In the genomic region with DNA sequence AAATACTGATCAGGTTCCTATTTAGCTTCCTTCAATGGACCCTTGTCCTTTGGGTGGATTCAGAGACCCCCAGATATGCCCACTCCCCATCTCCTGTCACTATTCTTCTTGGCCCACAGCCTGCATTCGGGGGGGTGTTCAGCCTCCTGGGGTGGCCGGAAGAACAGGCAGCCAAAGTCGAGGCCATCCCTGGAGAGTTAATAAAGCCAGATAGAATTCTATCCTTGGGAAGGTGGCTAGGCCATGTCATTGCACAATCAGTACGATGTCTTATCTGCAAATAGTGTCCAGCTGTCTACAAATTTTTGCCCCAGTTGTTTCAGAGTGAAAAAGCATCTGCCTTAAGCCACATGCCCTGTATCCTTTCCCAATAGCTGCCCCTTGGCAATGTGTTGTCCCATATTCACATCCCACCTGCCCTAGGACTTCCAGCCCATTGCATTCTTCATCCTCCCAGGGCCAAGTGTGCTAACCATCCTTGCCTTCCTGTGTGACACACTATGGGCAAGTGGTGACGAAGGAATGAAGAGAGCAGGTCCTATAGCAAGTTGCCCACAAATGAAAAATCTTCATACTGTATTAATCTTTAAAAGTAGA, we compare ENCODE assay signal across 18 cellular contexts. TPM values are rescaled to one million over a fixed set of nuclear protein-coding genes. Genes with fewer than 3 reads are reported as not detected.
DNase-seq lines count a peak whose midpoint lies in the region; ATAC-seq, FAIRE-seq and TF ChIP-seq lines count a peak whose summit lies in the region.
"Had no signal": no experiment of that assay in that cellular context is flagged by ENCODE, and none has a peak within 500 bp of the region (broad histone marks: within the 10 kb centered on the region; RNA-seq: fewer than 3 reads in every experiment).

No MANE protein-coding gene starts in this region.

- H3K4me2 ChIP-seq in A549 (no peak overlapping the region), K562 (ENCODE audit: insufficient read depth, low read length) (no peak overlapping the region), trophoblast cell (ENCODE audit: low read length) (no peak overlapping the region), GM23338 (no peak overlapping the region)
- H3K4me2 ChIP-seq: BLaER1 had no signal

- no peak overlapping the region for H4K8ac ChIP-seq in trophoblast cell (ENCODE audit: low read depth, low read length)

- H3K4me3 ChIP-seq in left ventricle myocardium inferior (no peak overlapping the region), A549 (no peak overlapping the region), K562 (no peak overlapping the region), trophoblast cell (ENCODE audit: low read depth, low read length) (no peak overlapping the region), GM23338 (no peak overlapping the region)
- H3K4me3 ChIP-seq: BLaER1, HAP-1 had no signal

- H3K14ac ChIP-seq in trophoblast cell (ENCODE audit: low read length), result no peak overlapping the region

- H3K9ac ChIP-seq in K562 (ENCODE audit: insufficient read depth in 1 of 2, low read depth in 2 of 2, low read length in 2 of 2) (no peak overlapping the region), trophoblast cell (ENCODE audit: low read length) (no peak overlapping the region)
- H3K9ac ChIP-seq: BLaER1 had no signal

- no TSS peak for BruUV-seq in K562 (replicated peaks; lab: Mats Ljungman, UMichigan)

- H3K4me3 Mint-ChIP-seq in GM23338, result no peak overlapping the region
- H3K4me3 Mint-ChIP-seq: CD14-positive monocyte; CD4-positive, alpha-beta memory T cell had no signal

- H3K9me3 Mint-ChIP-seq in GM23338, result peaks cover 6% of the 10 kb centered on the region; the same call in 1 of the 3 replicates

- intact Hi-C loops in Right ventricle myocardium inferior (cut with DNase I) (no loop called here), left ventricle myocardium inferior (cut with micrococcal nuclease) (no loop called here), K562 (cut with micrococcal nuclease) (no loop called here)

- TF ChIP-seq EP300 in A549 (IDR thresholded peaks at IDR 0.05) (no peak), K562 (IDR thresholded peaks at IDR 0.05; ENCODE audit: low read length) (no peak)

- H4K20me1 ChIP-seq in K562 (replicated peaks; ENCODE audit: control insufficient read depth, insufficient read depth, low read length) (no peaks in the 10 kb centered on the region), GM23338 (replicated peaks; ENCODE audit: insufficient read depth) (no peaks in the 10 kb centered on the region)
- H4K20me1 ChIP-seq: BLaER1 had no signal

- no peak overlapping the region for H4K91ac ChIP-seq in trophoblast cell (ENCODE audit: low read depth, low read length)

- no peak overlapping the region for H2BK12ac ChIP-seq in trophoblast cell (ENCODE audit: low read length)

- H3K4me1 ChIP-seq in left ventricle myocardium inferior, result no peaks in the 10 kb centered on the region
- H3K4me1 ChIP-seq in A549, result peaks cover 37% of the 10 kb centered on the region
- no peaks in the 10 kb centered on the region for H3K4me1 ChIP-seq in K562 (replicated peaks in 1 of 2; ENCODE audit: control insufficient read depth in 2 of 2, insufficient read depth in 2 of 2, low read length in 2 of 2)
- H3K4me1 ChIP-seq in trophoblast cell (ENCODE audit: control insufficient read depth in 1 of 2, insufficient read depth in 2 of 2, low read length in 2 of 2), result peaks cover 8 to 12% of the 10 kb centered on the region in 2 experiments
- no peaks in the 10 kb centered on the region for H3K4me1 ChIP-seq in GM23338 (ENCODE audit: insufficient read depth)
- H3K4me1 ChIP-seq: HAP-1 had no signal

- no peak overlapping the region for H3K4ac ChIP-seq in trophoblast cell (ENCODE audit: low read depth, low read length)

- peaks cover 10% of the 10 kb centered on the region for H3K9me3 ChIP-seq in left ventricle myocardium inferior (replicated peaks)
- H3K9me3 ChIP-seq in A549, result peaks cover 13% of the 10 kb centered on the region
- no peaks in the 10 kb centered on the region; the same call in 1 of the 2 replicates for H3K9me3 ChIP-seq in K562 (replicated peaks; ENCODE audit: control insufficient read depth, insufficient read depth, low read depth, low read length)
- peaks cover 2% of the 10 kb centered on the region for H3K9me3 ChIP-seq in trophoblast cell (ENCODE audit: insufficient read depth, low read depth, low read length)
- H3K9me3 ChIP-seq: HAP-1 had no signal

- H2BK5ac ChIP-seq in trophoblast cell (ENCODE audit: low read depth, low read length, poor library complexity), result no peak overlapping the region

- H3K23ac ChIP-seq in trophoblast cell (ENCODE audit: low read length), result no peak overlapping the region

- H3K79me2 ChIP-seq in K562 (ENCODE audit: control insufficient read depth, insufficient read depth, low read length) (no peaks in the 10 kb centered on the region), trophoblast cell (ENCODE audit: control insufficient read depth, insufficient read depth, low read length, poor library complexity) (no peaks in the 10 kb centered on the region), GM23338 (replicated peaks; ENCODE audit: insufficient read depth) (no peaks in the 10 kb centered on the region)

- POLR2A ChIA-PET in A549 (lab: Yijun Ruan, JAX), result interaction anchor here (0.8 kb wide), 1 partner anchor 35 kb away, joined by 3 read pairs; no protein-coding TSS in a partner anchor
- POLR2A ChIA-PET in K562 (lab: Yijun Ruan, JAX), result no interaction called here

- no peak overlapping the region for H2AK5ac ChIP-seq in trophoblast cell (ENCODE audit: low read length)

- no peak overlapping the region for H3K18ac ChIP-seq in trophoblast cell (ENCODE audit: low read length)

- ATAC-seq in Right ventricle myocardium inferior (peak; percentile 52), A549 (no peak), K562 (no peak), GM21381 (IDR thresholded peaks at IDR 0.05; ENCODE audit: unreplicated experiment) (no peak), GM23338 (no peak)

- H3K27me3 ChIP-seq in left ventricle myocardium inferior (ENCODE audit: low read depth), result no peaks in the 10 kb centered on the region
- H3K27me3 ChIP-seq in K562 (ENCODE audit: control insufficient read depth in 2 of 2, insufficient read depth in 2 of 2, low read length in 2 of 2), result peaks cover 6 to 12% of the 10 kb centered on the region in 2 experiments; a peak in 3 of 5 replicates
- no peaks in the 10 kb centered on the region for H3K27me3 ChIP-seq in trophoblast cell (ENCODE audit: insufficient read depth, low read length)
- no peaks in the 10 kb centered on the region for H3K27me3 ChIP-seq in GM23338 (ENCODE audit: insufficient read depth)
- H3K27me3 ChIP-seq: BLaER1 had no signal

- TF ChIP-seq CTCF in left ventricle myocardium inferior (IDR thresholded peaks at IDR 0.05; ENCODE audit: borderline replicate concordance) (no peak), A549 (IDR thresholded peaks at IDR 0.05) (no peak), K562 (IDR thresholded peaks at IDR 0.05 in 2 of 3, conservative IDR thresholded peaks at IDR 0.05 in 1 of 3; ENCODE audit: insufficient read depth in 2 of 3, low read depth in 1 of 3, low read length in 3 of 3) (no peak), GM23338 (conservative IDR thresholded peaks at IDR 0.05; ENCODE audit: low read depth in 2 of 2) (no peak)

- in situ Hi-C loops in K562 (cut with MboI), result no loop called here

- no peaks in the 10 kb centered on the region for H3K9me1 ChIP-seq in K562 (ENCODE audit: control insufficient read depth, insufficient read depth, low read length)

- FAIRE-seq in A549 (lab: Jason Lieb, UNC) (peak; percentile 94), K562 (lab: Jason Lieb, UNC) (no peak)
- FAIRE-seq: GM12892, GM18507 had no signal

- H2AFZ ChIP-seq in K562 (ENCODE audit: low read depth, low read length), result no peak overlapping the region
- no peak overlapping the region for H2AFZ ChIP-seq in trophoblast cell (ENCODE audit: insufficient read depth, low read length, poor library complexity)
- H2AFZ ChIP-seq in GM23338, result no peak overlapping the region

- no peak for DNase-seq in Right ventricle myocardium inferior (ENCODE audit: missing footprints)
- DNase-seq in left ventricle myocardium inferior, result no peak
- DNase-seq in A549 (ENCODE audit: low read depth in 1 of 2, low spot score in 1 of 2), result no peak
- no peak for DNase-seq in K562 (ENCODE audit: extremely low read depth in 1 of 4, low spot score in 3 of 4)
- DNase-seq in trophoblast cell, result peak; percentile 64 to 84
- DNase-seq in GM23338 (ENCODE audit: low spot score), result no peak
- DNase-seq: CD4-positive, alpha-beta memory T cell; DMS153; DMS79; GDM1 had no signal

- H3F3A ChIP-seq in GM23338 (replicated peaks; ENCODE audit: low read depth), result no peaks in the 10 kb centered on the region

- H2BK120ac ChIP-seq in trophoblast cell (ENCODE audit: insufficient read depth, low read length, poor library complexity), result no peak overlapping the region

- peaks cover 1% of the 10 kb centered on the region for H3K79me1 ChIP-seq in trophoblast cell (ENCODE audit: low read length)

- H4K12ac ChIP-seq in trophoblast cell (ENCODE audit: low read depth, low read length), result no peak overlapping the region

- 82% methylated on average over 5 of the region's 5 CpGs for WGBS in A549 (ENCODE audit: missing lambda C conversion rate)
- WGBS in K562 (ENCODE audit: insufficient coverage, low coverage, missing lambda C conversion rate), result 3% methylated on average over 5 of the region's 5 CpGs
- WGBS in trophoblast cell (ENCODE audit: extremely low coverage, insufficient coverage, insufficient read length), result no CpG with 5 or more reads among the region's 5 CpGs

- TF ChIP-seq POLR2A in A549 (IDR thresholded peaks at IDR 0.05; ENCODE audit: low read length) (no peak), K562 (conservative IDR thresholded peaks at IDR 0.05) (no peak)

- peaks cover 3% of the 10 kb centered on the region for H3K27me3 Mint-ChIP-seq in GM23338 (ENCODE audit: insufficient read depth, low read depth, poor library complexity)
- H3K27me3 Mint-ChIP-seq: CD4-positive, alpha-beta memory T cell had no signal

- H3K36me3 ChIP-seq in left ventricle myocardium inferior (peaks cover 3% of the 10 kb centered on the region), K562 (ENCODE audit: control insufficient read depth, insufficient read depth, low read length) (no peaks in the 10 kb centered on the region), trophoblast cell (ENCODE audit: control insufficient read depth in 1 of 2, insufficient read depth in 2 of 2, low read length in 2 of 2) (peaks cover 0 to 2% of the 10 kb centered on the region in 2 experiments), GM23338 (ENCODE audit: insufficient read depth) (no peaks in the 10 kb centered on the region)
- H3K36me3 ChIP-seq: BLaER1, HAP-1 had no signal

- no peak for TF ChIP-seq RAD21 in A549 (conservative IDR thresholded peaks at IDR 0.05 in 1 of 2, IDR thresholded peaks at IDR 0.05 in 1 of 2)
- TF ChIP-seq RAD21 in K562 (CRISPR knock-in tag; conservative IDR thresholded peaks at IDR 0.05 in 1 of 2, IDR thresholded peaks at IDR 0.05 in 1 of 2), result no peak

- no peaks in the 10 kb centered on the region for H3K9me2 ChIP-seq in GM23338 (ENCODE audit: insufficient read depth)

- H3K27ac Mint-ChIP-seq in GM23338, result no peak overlapping the region

- H3K27ac ChIP-seq in left ventricle myocardium inferior (replicated peaks) (no peak overlapping the region), A549 (peak overlapping the region; percentile 88 to 92; a peak in 5 of 6 replicates), K562 (ENCODE audit: extremely low read depth, low read depth, low read length) (no peak overlapping the region), trophoblast cell (ENCODE audit: low read depth, low read length) (no peak overlapping the region), GM23338 (ENCODE audit: low read depth) (no peak overlapping the region)
- H3K27ac ChIP-seq: 22Rv1, BLaER1 had no signal

- CTCF ChIA-PET in A549 (lab: Yijun Ruan, JAX) (interaction anchor here (0.6 to 1.0 kb wide), 2 partner anchors 18 to 31 kb away, joined by 3 read pairs; no protein-coding TSS in a partner anchor), K562 (lab: Yijun Ruan, JAX; ENCODE audit: low intra/inter-chr PET ratio) (no interaction called here)

- H3K4me1 Mint-ChIP-seq in GM23338, result no peaks in the 10 kb centered on the region

- H3K36me3 Mint-ChIP-seq in GM23338 (ENCODE audit: low read depth), result no peaks in the 10 kb centered on the region
- H3K36me3 Mint-ChIP-seq: CD14-positive monocyte; CD4-positive, alpha-beta memory T cell had no signal

RNA-seq across cellular contexts. Expression of a gene that starts 9.9 kb away (rescaled TPM):
- total RNA-seq in Right ventricle myocardium inferior (4.2 TPM), left ventricle myocardium inferior (4.7 TPM), K562 (2014; rRNA removed) (0.82 and 2.8 TPM in 2 replicates), K562 (2014; rRNA removed; fragmentation: Illumina TruSeq; extraction: Trizol) (1.8 and 2.0 TPM in 2 replicates), K562 (2015; rRNA removed; fragmentation: Illumina TruSeq; extraction: Trizol) (0.94 and 1.5 TPM in 2 replicates), K562 (2021) (2.0 and 2.3 TPM in 2 replicates)
- polyA plus RNA-seq in A549 (2011; rRNA removed) (145 and 173 TPM in 2 replicates), A549 (2017; fragmentation: RNase III; extraction: RNeasy Plus Mini Kit Qiagen cat#74134 plus additional on column Dnase treatment) (99.9 to 107 TPM (median 103 TPM) in 3 replicates), K562 (2011; rRNA removed) (0.39 and 0.40 TPM in 2 replicates), K562 (2014; fragmentation: Illumina TruSeq; extraction: Trizol) (1.9 and 2.0 TPM in 2 replicates), K562 (2014; fragmentation: Nextera tagmentation; extraction: Ambion mirVana) (under 1 TPM; 0.48 TPM), K562 (2014; rRNA removed) (1.1 and 1.4 TPM in 2 replicates), GM23338 (2016; fragmentation: Nextera tagmentation; extraction: Ambion mirVana) (11.0 and 16.0 TPM in 2 replicates)
- 20.7 and 22.5 TPM in 2 replicates for polyA plus RNA-seq in A549 (2012; cell fraction: cytosol; rRNA removed)
- polyA plus RNA-seq in A549 (2012; cell fraction: nucleus; rRNA removed), result 8.7 and 17.9 TPM in 2 replicates
- polyA minus RNA-seq in A549 (2011; rRNA and poly(A)+ RNA removed), result 40.8 and 40.9 TPM in 2 replicates
- 0.28 and 0.49 TPM in 2 replicates for total RNA-seq in K562 (2011; cell fraction: chromatin; rRNA removed; ENCODE audit: low replicate concordance)
- total RNA-seq in K562 (2011; cell fraction: nucleolus; rRNA removed), result not detected in 2 replicates
- 0.31 and 0.37 TPM in 2 replicates for total RNA-seq in K562 (2011; cell fraction: nucleoplasm; rRNA removed)
- polyA plus RNA-seq in K562 (2011; cell fraction: cytosol; rRNA removed), result 0.09 and 0.29 TPM in 2 replicates
- polyA plus RNA-seq in K562 (2011; cell fraction: nucleus; rRNA removed), result 0.07 and 0.11 TPM in 2 replicates
- 0.90 and 13.2 TPM in 2 replicates for polyA plus RNA-seq in K562 (2012)
- polyA minus RNA-seq in K562 (2011; rRNA and poly(A)+ RNA removed), result 0.32 and 0.63 TPM in 2 replicates
- polyA minus RNA-seq in K562 (2011; cell fraction: cytosol; rRNA and poly(A)+ RNA removed), result not detected in 2 replicates
- not detected in 2 replicates for polyA minus RNA-seq in K562 (2011; cell fraction: nucleus; rRNA and poly(A)+ RNA removed)
- polyA plus RNA-seq in trophoblast cell (2013), result 70.9 and 75.6 TPM in 2 replicates
- 17.6 and 20.5 TPM in 2 replicates for total RNA-seq in GM23338 (2014; rRNA removed; shearing (Covaris generic))

RNA-seq across cellular contexts. Expression of a gene that starts 53.3 kb away (rescaled TPM):
- total RNA-seq in Right ventricle myocardium inferior, result 1.9 TPM
- 1.5 TPM for total RNA-seq in left ventricle myocardium inferior
- polyA plus RNA-seq in A549 (2011; rRNA removed), result 1.8 and 2.0 TPM in 2 replicates
- polyA plus RNA-seq in A549 (2012; cell fraction: cytosol; rRNA removed), result 0.48 and 0.52 TPM in 2 replicates
- 0.26 and 1.0 TPM in 2 replicates for polyA plus RNA-seq in A549 (2012; cell fraction: nucleus; rRNA removed)
- 0.89 to 2.1 TPM (median 1.6 TPM) in 3 replicates for polyA plus RNA-seq in A549 (2017; fragmentation: RNase III; extraction: RNeasy Plus Mini Kit Qiagen cat#74134 plus additional on column Dnase treatment)
- polyA minus RNA-seq in A549 (2011; rRNA and poly(A)+ RNA removed), result 1.1 and 1.2 TPM in 2 replicates
- 0.37 and 0.83 TPM in 2 replicates for total RNA-seq in K562 (2011; cell fraction: chromatin; rRNA removed; ENCODE audit: low replicate concordance)
- total RNA-seq in K562 (2011; cell fraction: nucleolus; rRNA removed), result 0.83 and 2.2 TPM in 2 replicates
- 0.53 and 0.73 TPM in 2 replicates for total RNA-seq in K562 (2011; cell fraction: nucleoplasm; rRNA removed)
- 0.64 TPM in 1 of 2 replicates, not detected in the other for total RNA-seq in K562 (2014; rRNA removed)
- total RNA-seq in K562 (2014; rRNA removed; fragmentation: Illumina TruSeq; extraction: Trizol), result 0.29 and 0.61 TPM in 2 replicates
- 0.33 and 0.60 TPM in 2 replicates for total RNA-seq in K562 (2015; rRNA removed; fragmentation: Illumina TruSeq; extraction: Trizol)
- total RNA-seq in K562 (2021), result 0.85 and 1.00 TPM in 2 replicates
- polyA plus RNA-seq in K562 (2011; rRNA removed), result 0.93 and 1.6 TPM in 2 replicates
- 0.13 and 1.2 TPM in 2 replicates for polyA plus RNA-seq in K562 (2011; cell fraction: cytosol; rRNA removed)
- 0.54 and 0.65 TPM in 2 replicates for polyA plus RNA-seq in K562 (2011; cell fraction: nucleus; rRNA removed)
- 0.64 and 2.2 TPM in 2 replicates for polyA plus RNA-seq in K562 (2012)
- polyA plus RNA-seq in K562 (2014; fragmentation: Illumina TruSeq; extraction: Trizol), result 0.61 and 0.96 TPM in 2 replicates
- polyA plus RNA-seq in K562 (2014; fragmentation: Nextera tagmentation; extraction: Ambion mirVana), result under 1 TPM; 0.18 to 0.37 TPM
- 1.1 and 1.6 TPM in 2 replicates for polyA plus RNA-seq in K562 (2014; rRNA removed)
- 0.42 and 1.9 TPM in 2 replicates for polyA minus RNA-seq in K562 (2011; rRNA and poly(A)+ RNA removed)
- not detected in 2 replicates for polyA minus RNA-seq in K562 (2011; cell fraction: cytosol; rRNA and poly(A)+ RNA removed)
- polyA minus RNA-seq in K562 (2011; cell fraction: nucleus; rRNA and poly(A)+ RNA removed), result 0.40 and 1.4 TPM in 2 replicates
- 0.86 and 1.1 TPM in 2 replicates for polyA plus RNA-seq in trophoblast cell (2013)
- 1.1 and 2.2 TPM in 2 replicates for total RNA-seq in GM23338 (2014; rRNA removed; shearing (Covaris generic))
- polyA plus RNA-seq in GM23338 (2016; fragmentation: Nextera tagmentation; extraction: Ambion mirVana), result 0.26 and 0.77 TPM in 2 replicates
- total RNA-seq: Daoy had no signal

RNA-seq across cellular contexts. Expression of a gene that starts 53.5 kb away (rescaled TPM):
- total RNA-seq in Right ventricle myocardium inferior (7.6 TPM), left ventricle myocardium inferior (8.2 TPM), K562 (2014; rRNA removed) (38.9 and 47.9 TPM in 2 replicates), K562 (2014; rRNA removed; fragmentation: Illumina TruSeq; extraction: Trizol) (65.1 and 77.7 TPM in 2 replicates), K562 (2015; rRNA removed; fragmentation: Illumina TruSeq; extraction: Trizol) (57.5 and 63.2 TPM in 2 replicates), K562 (2021) (41.9 and 46.2 TPM in 2 replicates)
- polyA plus RNA-seq in A549 (2011; rRNA removed) (31.7 and 45.7 TPM in 2 replicates), A549 (2017; fragmentation: RNase III; extraction: RNeasy Plus Mini Kit Qiagen cat#74134 plus additional on column Dnase treatment) (33.3 to 35.7 TPM (median 34.2 TPM) in 3 replicates), K562 (2011; rRNA removed) (52.3 and 71.5 TPM in 2 replicates), K562 (2014; fragmentation: Illumina TruSeq; extraction: Trizol) (47.0 and 51.9 TPM in 2 replicates), K562 (2014; fragmentation: Nextera tagmentation; extraction: Ambion mirVana) (10 to 100 TPM; 70.1 to 75.0 TPM), K562 (2014; rRNA removed) (54.1 and 56.5 TPM in 2 replicates), GM23338 (2016; fragmentation: Nextera tagmentation; extraction: Ambion mirVana) (46.5 and 48.1 TPM in 2 replicates)
- polyA plus RNA-seq in A549 (2012; cell fraction: cytosol; rRNA removed), result 19.0 and 20.5 TPM in 2 replicates
- polyA plus RNA-seq in A549 (2012; cell fraction: nucleus; rRNA removed), result 8.2 and 12.7 TPM in 2 replicates
- polyA minus RNA-seq in A549 (2011; rRNA and poly(A)+ RNA removed), result 4.7 TPM in 2 replicates
- total RNA-seq in K562 (2011; cell fraction: chromatin; rRNA removed; ENCODE audit: low replicate concordance), result 10.9 and 32.7 TPM in 2 replicates
- 6.5 and 8.0 TPM in 2 replicates for total RNA-seq in K562 (2011; cell fraction: nucleolus; rRNA removed)
- 16.4 and 26.8 TPM in 2 replicates for total RNA-seq in K562 (2011; cell fraction: nucleoplasm; rRNA removed)
- 12.0 and 24.9 TPM in 2 replicates for polyA plus RNA-seq in K562 (2011; cell fraction: cytosol; rRNA removed)
- polyA plus RNA-seq in K562 (2011; cell fraction: nucleus; rRNA removed), result 16.6 and 28.1 TPM in 2 replicates
- 25.4 and 33.0 TPM in 2 replicates for polyA plus RNA-seq in K562 (2012)
- 38.8 and 40.3 TPM in 2 replicates for polyA minus RNA-seq in K562 (2011; rRNA and poly(A)+ RNA removed)
- polyA minus RNA-seq in K562 (2011; cell fraction: cytosol; rRNA and poly(A)+ RNA removed), result 8.4 and 15.2 TPM in 2 replicates
- 9.8 and 19.3 TPM in 2 replicates for polyA minus RNA-seq in K562 (2011; cell fraction: nucleus; rRNA and poly(A)+ RNA removed)
- 20.9 and 21.3 TPM in 2 replicates for polyA plus RNA-seq in trophoblast cell (2013)
- total RNA-seq in GM23338 (2014; rRNA removed; shearing (Covaris generic)), result 32.4 and 35.8 TPM in 2 replicates

RNA-seq across cellular contexts. Expression of a gene that starts 53.5 kb away (rescaled TPM):
- total RNA-seq in Right ventricle myocardium inferior, result 5.6 TPM
- total RNA-seq in left ventricle myocardium inferior, result 5.0 TPM
- 10.9 and 11.2 TPM in 2 replicates for polyA plus RNA-seq in A549 (2011; rRNA removed)
- 4.7 and 6.9 TPM in 2 replicates for polyA plus RNA-seq in A549 (2012; cell fraction: cytosol; rRNA removed)
- polyA plus RNA-seq in A549 (2012; cell fraction: nucleus; rRNA removed), result 4.6 and 5.0 TPM in 2 replicates
- 10.9 to 12.1 TPM (median 11.2 TPM) in 3 replicates for polyA plus RNA-seq in A549 (2017; fragmentation: RNase III; extraction: RNeasy Plus Mini Kit Qiagen cat#74134 plus additional on column Dnase treatment)
- 17.2 and 22.7 TPM in 2 replicates for polyA minus RNA-seq in A549 (2011; rRNA and poly(A)+ RNA removed)
- total RNA-seq in K562 (2011; cell fraction: chromatin; rRNA removed; ENCODE audit: low replicate concordance), result 19.1 and 30.9 TPM in 2 replicates
- 16.7 and 18.6 TPM in 2 replicates for total RNA-seq in K562 (2011; cell fraction: nucleolus; rRNA removed)
- total RNA-seq in K562 (2011; cell fraction: nucleoplasm; rRNA removed), result 22.8 and 36.6 TPM in 2 replicates
- total RNA-seq in K562 (2014; rRNA removed), result 25.0 and 26.9 TPM in 2 replicates
- total RNA-seq in K562 (2014; rRNA removed; fragmentation: Illumina TruSeq; extraction: Trizol), result 23.6 and 24.5 TPM in 2 replicates
- 26.6 and 27.3 TPM in 2 replicates for total RNA-seq in K562 (2015; rRNA removed; fragmentation: Illumina TruSeq; extraction: Trizol)
- total RNA-seq in K562 (2021), result 26.4 and 27.2 TPM in 2 replicates
- 14.6 and 18.9 TPM in 2 replicates for polyA plus RNA-seq in K562 (2011; rRNA removed)
- polyA plus RNA-seq in K562 (2011; cell fraction: cytosol; rRNA removed), result 9.0 and 9.9 TPM in 2 replicates
- 12.3 and 17.3 TPM in 2 replicates for polyA plus RNA-seq in K562 (2011; cell fraction: nucleus; rRNA removed)
- 11.3 and 18.0 TPM in 2 replicates for polyA plus RNA-seq in K562 (2012)
- 24.3 and 24.7 TPM in 2 replicates for polyA plus RNA-seq in K562 (2014; fragmentation: Illumina TruSeq; extraction: Trizol)
- polyA plus RNA-seq in K562 (2014; fragmentation: Nextera tagmentation; extraction: Ambion mirVana), result 1 to 10 TPM; 5.2 to 7.1 TPM
- 16.2 and 18.8 TPM in 2 replicates for polyA plus RNA-seq in K562 (2014; rRNA removed)
- polyA minus RNA-seq in K562 (2011; rRNA and poly(A)+ RNA removed), result 35.3 and 37.1 TPM in 2 replicates
- 17.9 and 24.7 TPM in 2 replicates for polyA minus RNA-seq in K562 (2011; cell fraction: cytosol; rRNA and poly(A)+ RNA removed)
- polyA minus RNA-seq in K562 (2011; cell fraction: nucleus; rRNA and poly(A)+ RNA removed), result 24.0 and 40.5 TPM in 2 replicates
- polyA plus RNA-seq in trophoblast cell (2013), result 11.5 and 12.0 TPM in 2 replicates
- total RNA-seq in GM23338 (2014; rRNA removed; shearing (Covaris generic)), result 18.7 and 19.8 TPM in 2 replicates
- polyA plus RNA-seq in GM23338 (2016; fragmentation: Nextera tagmentation; extraction: Ambion mirVana), result 4.9 and 5.3 TPM in 2 replicates

Comparison
In these comparisons a context has a peak if more than half of its experiments do, and no peak if none do; other contexts are left out.
1. DNase-seq: peak in trophoblast cell (2 of 2); none in Right ventricle myocardium inferior (single experiment), left ventricle myocardium inferior (single experiment), A549 (0 of 2), K562 (0 of 4) and GM23338 (single experiment).
2. H3K27ac ChIP-seq: peak in A549 (2 of 2); none in left ventricle myocardium inferior (single experiment), K562 (single experiment), trophoblast cell (single experiment) and GM23338 (single experiment).